ENCODE assay signal across 7 cellular contexts in genomic region chr3:194556086-194557056, GRCh38.
DNase-seq lines count a peak whose midpoint lies in the region; ATAC-seq and TF ChIP-seq lines count a peak whose summit lies in the region.

No MANE protein-coding gene starts in this region.

- no peaks in the 10 kb centered on the region for H3K27me3 ChIP-seq in rectal smooth muscle tissue (ENCODE audit: control insufficient read depth, insufficient read depth, low read length)

- no peak overlapping the region for H3K27ac ChIP-seq in rectal smooth muscle tissue (ENCODE audit: low read depth, low read length)

- no peaks in the 10 kb centered on the region for H3K4me1 ChIP-seq in rectal smooth muscle tissue (ENCODE audit: control insufficient read depth, insufficient read depth, low read length)

- no peaks in the 10 kb centered on the region for H3K27me3 Mint-ChIP-seq in chondrocyte (ENCODE audit: low read depth)

- no peak overlapping the region for H3K4me3 Mint-ChIP-seq in chondrocyte (ENCODE audit: unreplicated experiment)

- H3K4me1 Mint-ChIP-seq in chondrocyte (ENCODE audit: low read depth), result peaks cover 29% of the 10 kb centered on the region

- H3K9ac ChIP-seq in rectal smooth muscle tissue (ENCODE audit: low read length), result no peak overlapping the region

- peak; percentile 61 for ATAC-seq in GM19438 (IDR thresholded peaks at IDR 0.05; ENCODE audit: low read depth, unreplicated experiment)
- no peak for ATAC-seq in HG03095 (IDR thresholded peaks at IDR 0.05; ENCODE audit: unreplicated experiment)
- no peak for ATAC-seq in HG02870 (IDR thresholded peaks at IDR 0.05; ENCODE audit: unreplicated experiment)

- H3K27ac Mint-ChIP-seq in chondrocyte (ENCODE audit: unreplicated experiment), result peak overlapping the region; percentile 47

- no peak for TF ChIP-seq CTCF in chondrocyte (IDR thresholded peaks at IDR 0.05)

- H3K9me3 Mint-ChIP-seq in chondrocyte (ENCODE audit: low read depth), result no peaks in the 10 kb centered on the region

- peak; percentile 22 for DNase-seq in OCI-M1 (lab: John Stamatoyannopoulos, UW)
- DNase-seq in chondrocyte (ENCODE audit: low spot score), result no peak
- DNase-seq in NCI-H526 treated with DMSO at 0.1 percent for 48 hours (lab: John Stamatoyannopoulos, UW), result no peak

- no peaks in the 10 kb centered on the region for H3K36me3 Mint-ChIP-seq in chondrocyte (ENCODE audit: low read depth)

- H3K4me3 ChIP-seq in rectal smooth muscle tissue (ENCODE audit: low read length), result peak overlapping the region; percentile 47

- H3K36me3 ChIP-seq in rectal smooth muscle tissue (ENCODE audit: control insufficient read depth, insufficient read depth, low read length), result no peaks in the 10 kb centered on the region
